Comparison of ENCODE assay signal across 1 cellular context in the genomic region with DNA sequence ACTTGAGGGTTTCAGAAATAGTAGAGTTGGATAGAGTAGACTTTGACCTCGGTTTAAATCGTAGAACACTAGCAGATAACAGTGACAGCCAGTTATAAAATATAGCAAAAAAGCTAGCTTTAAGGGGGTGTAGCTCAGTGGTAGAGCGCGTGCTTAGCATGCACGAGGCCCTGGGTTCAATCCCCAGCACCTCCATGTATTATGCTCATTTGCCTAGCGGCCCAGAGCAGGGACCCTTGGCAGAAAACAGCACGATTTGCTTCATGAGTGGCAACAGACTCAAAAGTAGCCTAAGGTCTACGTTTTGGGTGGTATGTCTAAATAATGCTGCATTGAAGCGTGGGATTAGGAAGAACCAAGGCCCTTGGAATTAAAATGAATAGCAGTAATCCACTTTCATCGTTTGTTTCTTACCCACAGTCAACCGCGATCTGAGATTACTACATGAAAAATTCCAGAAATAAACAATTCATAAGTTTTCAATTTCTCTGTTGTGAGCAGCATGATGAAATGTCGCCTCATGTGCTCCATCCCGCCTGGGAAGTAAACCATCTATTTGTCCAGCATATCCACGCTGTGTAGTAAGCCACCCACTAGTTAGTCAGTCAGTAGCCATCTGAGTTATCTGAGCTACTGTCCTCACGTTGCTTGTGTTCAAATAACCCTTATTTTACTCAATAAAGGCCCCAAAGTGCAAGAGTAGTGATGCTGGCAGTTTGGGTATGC.
TF ChIP-seq lines count a peak whose summit lies in the region.

No MANE protein-coding gene starts in this region.

TF ChIP-seq in IMR-90, 13 proteins besides CTCF, POLR2A, EP300 and RAD21 (continued from another document):
- TF ChIP-seq BHLHE40 (IDR thresholded peaks at IDR 0.05; ENCODE audit: low read depth, low read length), result no peak
- no peak for TF ChIP-seq FOS (IDR thresholded peaks at IDR 0.05; ENCODE audit: low read depth, low read length)
- no peak for TF ChIP-seq MAZ (IDR thresholded peaks at IDR 0.05; ENCODE audit: borderline replicate concordance, low read depth, low read length)
- no peak for TF ChIP-seq CHD1 (IDR thresholded peaks at IDR 0.05; ENCODE audit: low read depth, low read length)
